In genomic region chr15:95422255-95422654, GRCh38 we compare ENCODE assay signal across 29 cellular contexts.
DNase-seq lines count a peak whose midpoint lies in the region; ATAC-seq, FAIRE-seq and TF ChIP-seq lines count a peak whose summit lies in the region.
"Had no signal": no experiment of that assay in that cellular context is flagged by ENCODE, and none has a peak within 500 bp of the region (broad histone marks: within the 10 kb centered on the region; RNA-seq: fewer than 3 reads in every experiment).

No MANE protein-coding gene starts in this region.

- no peak for TF ChIP-seq CTCF in K562 (IDR thresholded peaks at IDR 0.05 in 2 of 3, conservative IDR thresholded peaks at IDR 0.05 in 1 of 3; ENCODE audit: insufficient read depth in 2 of 3, low read depth in 1 of 3, low read length in 3 of 3)

- ATAC-seq in K562, result no peak
- ATAC-seq: A549; CD8-positive, alpha-beta T cell had no signal

- DNase-seq in K562 (ENCODE audit: extremely low read depth in 1 of 4, low spot score in 3 of 4) (no peak), hypothalamus (lab: John Stamatoyannopoulos, UW) (no peak)
- DNase-seq: 8988T; ACHN; AML-193; BE2C; C1 segment of cervical spinal cord; Caco-2; Calu3; CD4-positive, alpha-beta memory T cell; CD4-positive, alpha-beta T cell; CD4-positive, CD25-positive, alpha-beta regulatory T cell; CD8-positive, alpha-beta memory T cell; CD8-positive, alpha-beta T cell; COR-L47; DMS 273 treated with DMSO at 0.1 percent for 48 hours; DMS153; DMS53; DMS79; DMS79 treated with DMSO at 0.1 percent for 48 hours; DND-41; EL had no signal

- in situ Hi-C loops in K562 (cut with MboI), result no loop called here

- no peak for TF ChIP-seq RAD21 in K562 (CRISPR knock-in tag; conservative IDR thresholded peaks at IDR 0.05 in 1 of 2, IDR thresholded peaks at IDR 0.05 in 1 of 2)

- no peaks in the 10 kb centered on the region for H3K4me1 ChIP-seq in K562 (replicated peaks in 1 of 2; ENCODE audit: control insufficient read depth in 2 of 2, insufficient read depth in 2 of 2, low read length in 2 of 2)
- H3K4me1 ChIP-seq: A549; BE2C; BLaER1; BLaER1 treated with 17β-estradiol and CSF1 and Interleukin-3, amounts not matched to agents 10 nM and 100 nM; Caco-2 had no signal

- no peaks in the 10 kb centered on the region for H3K36me3 ChIP-seq in K562 (ENCODE audit: control insufficient read depth, insufficient read depth, low read length)
- H3K36me3 ChIP-seq: BE2C; BLaER1; BLaER1 treated with 17β-estradiol and CSF1 and Interleukin-3, amounts not matched to agents 10 nM and 100 nM had no signal

- no peak for FAIRE-seq in K562 (lab: Jason Lieb, UNC)
- FAIRE-seq: A204.1, A549, D721Med had no signal

- no peaks in the 10 kb centered on the region for H4K20me1 ChIP-seq in K562 (replicated peaks; ENCODE audit: control insufficient read depth, insufficient read depth, low read length)
- H4K20me1 ChIP-seq: BLaER1; BLaER1 treated with 17β-estradiol and CSF1 and Interleukin-3, amounts not matched to agents 10 nM and 100 nM had no signal

- H3K4me2 ChIP-seq in K562 (ENCODE audit: insufficient read depth, low read length), result no peak overlapping the region
- H3K4me2 ChIP-seq: A549; BLaER1; BLaER1 treated with 17β-estradiol and CSF1 and Interleukin-3, amounts not matched to agents 10 nM and 100 nM had no signal

- H3K9me1 ChIP-seq in K562 (ENCODE audit: control insufficient read depth, insufficient read depth, low read length), result no peaks in the 10 kb centered on the region

- no peaks in the 10 kb centered on the region for H3K79me2 ChIP-seq in K562 (ENCODE audit: control insufficient read depth, insufficient read depth, low read length)

- no TSS peak for BruUV-seq in K562 (replicated peaks; lab: Mats Ljungman, UMichigan)

- H2AFZ ChIP-seq in K562 (ENCODE audit: low read depth, low read length), result no peak overlapping the region

- CTCF ChIA-PET in K562 (lab: Yijun Ruan, JAX; ENCODE audit: low intra/inter-chr PET ratio), result no interaction called here

- H3K4me3 ChIP-seq in K562, result no peak overlapping the region
- H3K4me3 ChIP-seq: A549; BLaER1; BLaER1 treated with 17β-estradiol and CSF1 and Interleukin-3, amounts not matched to agents 10 nM and 100 nM had no signal

- no peak overlapping the region for H3K27ac ChIP-seq in K562 (ENCODE audit: extremely low read depth, low read depth, low read length)
- H3K27ac ChIP-seq: 22Rv1; A549; BLaER1; BLaER1 treated with 17β-estradiol and CSF1 and Interleukin-3, amounts not matched to agents 10 nM and 100 nM; C4-2B had no signal

- POLR2A ChIA-PET in K562 (lab: Yijun Ruan, JAX), result no interaction called here

- H3K9ac ChIP-seq in K562 (ENCODE audit: insufficient read depth in 1 of 2, low read depth in 2 of 2, low read length in 2 of 2), result no peak overlapping the region
- H3K9ac ChIP-seq: BLaER1; BLaER1 treated with 17β-estradiol and CSF1 and Interleukin-3, amounts not matched to agents 10 nM and 100 nM had no signal

- no peaks in the 10 kb centered on the region for H3K27me3 ChIP-seq in K562 (ENCODE audit: control insufficient read depth in 2 of 2, insufficient read depth in 2 of 2, low read length in 2 of 2)
- H3K27me3 ChIP-seq: BE2C, BLaER1 had no signal

- intact Hi-C loops in K562 (cut with micrococcal nuclease), result no loop called here

- TF ChIP-seq POLR2A in K562 (conservative IDR thresholded peaks at IDR 0.05), result no peak

- WGBS in K562 (ENCODE audit: insufficient coverage, low coverage, missing lambda C conversion rate), result 0% methylated on average over 3 of the region's 3 CpGs

- H3K9me3 ChIP-seq in K562 (replicated peaks; ENCODE audit: control insufficient read depth, insufficient read depth, low read depth, low read length), result no peaks in the 10 kb centered on the region; the same call in 1 of the 2 replicates
- H3K9me3 ChIP-seq: BE2C had no signal

- TF ChIP-seq EP300 in K562 (IDR thresholded peaks at IDR 0.05; ENCODE audit: low read length), result no peak

TF ChIP-seq in K562, 482 proteins besides CTCF, POLR2A, EP300 and RAD21:
- no peak for TF ChIP-seq SMAD4 (CRISPR knock-in tag; conservative IDR thresholded peaks at IDR 0.05)
- no peak for TF ChIP-seq NR4A1 (CRISPR knock-in tag; IDR thresholded peaks at IDR 0.05)
- no peak for TF ChIP-seq NR4A1 (tag; IDR thresholded peaks at IDR 0.05)
- peak; percentile 94 for TF ChIP-seq ZNF431 (CRISPR knock-in tag; IDR thresholded peaks at IDR 0.05)
- TF ChIP-seq CBX2 (IDR thresholded peaks at IDR 0.05; ENCODE audit: insufficient read depth, low read length, poor library complexity, severe bottlenecking), result no peak
- TF ChIP-seq ZEB2 (IDR thresholded peaks at IDR 0.05), result no peak
- no peak for TF ChIP-seq ZNF23 (CRISPR knock-in tag; IDR thresholded peaks at IDR 0.05)
- no peak for TF ChIP-seq TOE1 (IDR thresholded peaks at IDR 0.05; ENCODE audit: borderline replicate concordance)
- no peak for TF ChIP-seq TOE1 (CRISPR knock-in tag; IDR thresholded peaks at IDR 0.05; ENCODE audit: borderline replicate concordance, low read depth)
- no peak for TF ChIP-seq KLF1 (tag; IDR thresholded peaks at IDR 0.05)
